Comparison of ENCODE assay signal across 19 cellular contexts in genomic region chr3:4407941-4408340, GRCh38. TPM values are rescaled to one million over a fixed set of nuclear protein-coding genes. Genes with fewer than 3 reads are reported as not detected.
DNase-seq lines count a peak whose midpoint lies in the region; ATAC-seq, FAIRE-seq and TF ChIP-seq lines count a peak whose summit lies in the region.
"Had no signal": no experiment of that assay in that cellular context is flagged by ENCODE, and none has a peak within 500 bp of the region (broad histone marks: within the 10 kb centered on the region; RNA-seq: fewer than 3 reads in every experiment).

No MANE protein-coding gene starts in this region.

- 81 to 82% (median 81%) methylated on average over 2 of the region's 2 CpGs for WGBS in psoas muscle, 3 donors
- WGBS in GM23248 (ENCODE audit: low coverage in 1 of 2, low lambda C conversion rate in 2 of 2, missing lambda C conversion rate in 2 of 2), 2 experiments, result 90% methylated on average over 2 of the region's 2 CpGs

- no peaks in the 10 kb centered on the region for H3K9me3 ChIP-seq in Loucy (ENCODE audit: insufficient read depth, low read depth, low read length)
- H3K9me3 ChIP-seq in kidney (ENCODE audit: control insufficient read depth in 1 of 2, low read length in 2 of 2), result no peaks in the 10 kb centered on the region
- no peaks in the 10 kb centered on the region for H3K9me3 ChIP-seq in psoas muscle
- no peaks in the 10 kb centered on the region for H3K9me3 ChIP-seq in GM23248 (ENCODE audit: low read depth)
- H3K9me3 ChIP-seq: MG63 had no signal

- in situ Hi-C loops in GM23248 (cut with MboI), result no loop called here

- H3K27ac Mint-ChIP-seq in T-helper 2 cell treated with Interferon-gamma antibody and Interleukin-4, amounts not matched to agents 5 μg/mL and 100 μg/mL, for 36 hours, result peak overlapping the region; percentile 12
- H3K27ac Mint-ChIP-seq in brain, result peak overlapping the region in 4 of 5 experiments; percentile 1 to 76 (median 26)

- H3K36me3 Mint-ChIP-seq in T-helper 2 cell treated with Interferon-gamma antibody and Interleukin-4, amounts not matched to agents 5 μg/mL and 100 μg/mL, for 36 hours (ENCODE audit: low read depth), result peaks cover 35% of the 10 kb centered on the region
- H3K36me3 Mint-ChIP-seq in brain, result peaks cover 4% of the 10 kb centered on the region

- H3K36me3 ChIP-seq in Loucy (ENCODE audit: insufficient read depth, low read length), result no peaks in the 10 kb centered on the region
- peaks cover 0 to 9% of the 10 kb centered on the region in 2 donors for H3K36me3 ChIP-seq in kidney (ENCODE audit: control insufficient read depth in 1 of 2, insufficient read depth in 2 of 2, low read length in 2 of 2)
- H3K36me3 ChIP-seq in psoas muscle (ENCODE audit: insufficient read depth in 1 of 2, low read depth in 1 of 2), result peaks cover 2 to 47% of the 10 kb centered on the region in 2 donors
- H3K36me3 ChIP-seq in GM23248 (ENCODE audit: low read depth), result no peaks in the 10 kb centered on the region
- H3K36me3 ChIP-seq: MG63 had no signal

- H3K4me1 ChIP-seq in Loucy (ENCODE audit: insufficient read depth, low read length, poor library complexity, severe bottlenecking), result peaks cover 67% of the 10 kb centered on the region
- peaks cover 8 to 16% of the 10 kb centered on the region in 2 donors for H3K4me1 ChIP-seq in kidney (ENCODE audit: control insufficient read depth in 1 of 2, insufficient read depth in 1 of 2, low read depth in 1 of 2, low read length in 2 of 2)
- no peaks in the 10 kb centered on the region for H3K4me1 ChIP-seq in psoas muscle
- H3K4me1 ChIP-seq in GM23248 (ENCODE audit: insufficient read depth), result peaks cover 9% of the 10 kb centered on the region; the same call in 1 of the 2 replicates

- peaks cover 12% of the 10 kb centered on the region for H3F3A ChIP-seq in Loucy (ENCODE audit: low read depth)
- 0 out of 2 replicates have a peak, but pooled peaks cover 6% of the 10 kb centered on the region for H3F3A ChIP-seq in GM23248 (ENCODE audit: insufficient read depth)

- FAIRE-seq in kidney (lab: Jason Lieb, UNC), result no peak

- H3K79me2 ChIP-seq in Loucy (ENCODE audit: insufficient read depth, low read length) (no peaks in the 10 kb centered on the region), GM23248 (ENCODE audit: insufficient read depth) (no peaks in the 10 kb centered on the region)

- no peaks in the 10 kb centered on the region for H3K9me3 Mint-ChIP-seq in T-helper 2 cell treated with Interferon-gamma antibody and Interleukin-4, amounts not matched to agents 5 μg/mL and 100 μg/mL, for 36 hours
- H3K9me3 Mint-ChIP-seq in brain, result no peaks in the 10 kb centered on the region
- H3K9me3 Mint-ChIP-seq: CD14-positive monocyte had no signal

- TF ChIP-seq CTCF in Loucy (conservative IDR thresholded peaks at IDR 0.05; ENCODE audit: low read length), result no peak
- TF ChIP-seq CTCF in brain (conservative IDR thresholded peaks at IDR 0.05), result no peak
- no peak for TF ChIP-seq CTCF in kidney (IDR thresholded peaks at IDR 0.05; ENCODE audit: borderline replicate concordance, extremely low read depth, insufficient read depth)
- TF ChIP-seq CTCF in psoas muscle (IDR thresholded peaks at IDR 0.05), result no peak

- H3K9ac ChIP-seq in Loucy (ENCODE audit: low read depth, low read length, poor library complexity, severe bottlenecking) (no peak overlapping the region), kidney (ENCODE audit: low read length in 2 of 2) (no peak overlapping the region), GM23248 (no peak overlapping the region)

- H3K27me3 ChIP-seq in Loucy (ENCODE audit: insufficient read depth, low read length, poor library complexity, severe bottlenecking) (no peaks in the 10 kb centered on the region), psoas muscle (ENCODE audit: insufficient read depth in 3 of 3, low read length in 2 of 3) (no peaks in the 10 kb centered on the region), GM23248 (replicated peaks; ENCODE audit: insufficient read depth) (no peaks in the 10 kb centered on the region)
- H3K27me3 ChIP-seq: MG63 had no signal

- no peaks in the 10 kb centered on the region for H3K27me3 Mint-ChIP-seq in T-helper 2 cell treated with Interferon-gamma antibody and Interleukin-4, amounts not matched to agents 5 μg/mL and 100 μg/mL, for 36 hours (ENCODE audit: low read depth)
- no peaks in the 10 kb centered on the region for H3K27me3 Mint-ChIP-seq in brain

- no peak for DNase-seq in T-helper 2 cell treated with Interferon-gamma antibody and Interleukin-4, amounts not matched to agents 5 μg/mL and 100 μg/mL, for 36 hours (ENCODE audit: low spot score)
- DNase-seq in T-helper 2 cell, result no peak
- DNase-seq in kidney, result no peak
- DNase-seq in epidermal melanocyte (ENCODE audit: insufficient read length, low spot score), result no peak
- DNase-seq in psoas muscle, result no peak
- DNase-seq in GM23248, result no peak
- DNase-seq: DMS79 treated with DMSO at 0.1 percent for 48 hours, HCEC 1CT, MG63, NCI-H1048, NCI-H1436, NCI-H1930, NCI-H226, NCI-H524 had no signal

- H3K9me2 ChIP-seq in Loucy (replicated peaks; ENCODE audit: low read depth, low read length) (no peaks in the 10 kb centered on the region), GM23248 (ENCODE audit: insufficient read depth) (no peaks in the 10 kb centered on the region)

- 0 out of 2 replicates have a peak overlapping the region, but pooled peaks have one; percentile 6 for H2AFZ ChIP-seq in Loucy (ENCODE audit: low read length)
- H2AFZ ChIP-seq in GM23248, result no peak overlapping the region

- H3K4me3 ChIP-seq in Loucy (ENCODE audit: low read length, poor library complexity, severe bottlenecking), result no peak overlapping the region
- no peak overlapping the region for H3K4me3 ChIP-seq in kidney (ENCODE audit: low read length in 2 of 2)
- H3K4me3 ChIP-seq in psoas muscle, result no peak overlapping the region
- no peak overlapping the region for H3K4me3 ChIP-seq in GM23248
- H3K4me3 ChIP-seq: MG63 had no signal

- H3K27ac ChIP-seq in kidney (ENCODE audit: low read depth in 2 of 2, low read length in 2 of 2) (peak overlapping the region; percentile 37 to 68), psoas muscle (no peak overlapping the region), GM23248 (no peak overlapping the region)
- H3K27ac ChIP-seq: 22Rv1, HL-60 had no signal

- no peaks in the 10 kb centered on the region for H4K20me1 ChIP-seq in Loucy (ENCODE audit: insufficient read depth, low read length, poor library complexity, severe bottlenecking)
- H4K20me1 ChIP-seq in GM23248 (ENCODE audit: insufficient read depth), result no peaks in the 10 kb centered on the region

- no peak for ATAC-seq in psoas muscle

- H3K4me2 ChIP-seq in Loucy (ENCODE audit: low read depth, low read length, poor library complexity, severe bottlenecking) (peak overlapping the region; percentile 55), GM23248 (ENCODE audit: unreplicated experiment) (no peak overlapping the region)

- peak overlapping the region; percentile 13 for H3K4me3 Mint-ChIP-seq in T-helper 2 cell treated with Interferon-gamma antibody and Interleukin-4, amounts not matched to agents 5 μg/mL and 100 μg/mL, for 36 hours
- H3K4me3 Mint-ChIP-seq in brain, result no peak overlapping the region
- H3K4me3 Mint-ChIP-seq: CD14-positive monocyte had no signal

- intact Hi-C loops in kidney (cut with DNase I) (no loop called here), psoas muscle (cut with DNase I) (no loop called here)

- peaks cover 44% of the 10 kb centered on the region for H3K4me1 Mint-ChIP-seq in T-helper 2 cell treated with Interferon-gamma antibody and Interleukin-4, amounts not matched to agents 5 μg/mL and 100 μg/mL, for 36 hours (ENCODE audit: low read depth)
- H3K4me1 Mint-ChIP-seq in brain, result peaks cover 15% of the 10 kb centered on the region

RNA-seq across cellular contexts. Expression of gene SUMF1, which starts 59.1 kb away (rescaled TPM):
- polyA plus RNA-seq in brain (ENCODE audit: insufficient read depth, low read depth, low replicate concordance) (8.6 TPM), kidney (ENCODE audit: insufficient read depth, low read depth, low replicate concordance) (50.6 TPM), psoas muscle (1 to 10 TPM; 3.0 to 7.6 (median 5.0) TPM), GM23248 (2016; fragmentation: Nextera tagmentation; extraction: Ambion mirVana) (55.3 and 56.9 TPM in 2 replicates)
- total RNA-seq in kidney (50.1 TPM), psoas muscle (1 to 10 TPM; 4.6 to 6.4 (median 5.1) TPM)
- 79.9 and 88.1 TPM in 2 replicates for total RNA-seq in GM23248 (2014; rRNA removed; shearing (Covaris generic))

Comparison
In these comparisons a context has a peak if more than half of its experiments do, and no peak if none do; other contexts are left out.
1. H3K27ac ChIP-seq: peak in kidney (2 of 2); none in psoas muscle (single experiment) and GM23248 (single experiment).